ENCODE assay signal across 13 cellular contexts in the genomic region with DNA sequence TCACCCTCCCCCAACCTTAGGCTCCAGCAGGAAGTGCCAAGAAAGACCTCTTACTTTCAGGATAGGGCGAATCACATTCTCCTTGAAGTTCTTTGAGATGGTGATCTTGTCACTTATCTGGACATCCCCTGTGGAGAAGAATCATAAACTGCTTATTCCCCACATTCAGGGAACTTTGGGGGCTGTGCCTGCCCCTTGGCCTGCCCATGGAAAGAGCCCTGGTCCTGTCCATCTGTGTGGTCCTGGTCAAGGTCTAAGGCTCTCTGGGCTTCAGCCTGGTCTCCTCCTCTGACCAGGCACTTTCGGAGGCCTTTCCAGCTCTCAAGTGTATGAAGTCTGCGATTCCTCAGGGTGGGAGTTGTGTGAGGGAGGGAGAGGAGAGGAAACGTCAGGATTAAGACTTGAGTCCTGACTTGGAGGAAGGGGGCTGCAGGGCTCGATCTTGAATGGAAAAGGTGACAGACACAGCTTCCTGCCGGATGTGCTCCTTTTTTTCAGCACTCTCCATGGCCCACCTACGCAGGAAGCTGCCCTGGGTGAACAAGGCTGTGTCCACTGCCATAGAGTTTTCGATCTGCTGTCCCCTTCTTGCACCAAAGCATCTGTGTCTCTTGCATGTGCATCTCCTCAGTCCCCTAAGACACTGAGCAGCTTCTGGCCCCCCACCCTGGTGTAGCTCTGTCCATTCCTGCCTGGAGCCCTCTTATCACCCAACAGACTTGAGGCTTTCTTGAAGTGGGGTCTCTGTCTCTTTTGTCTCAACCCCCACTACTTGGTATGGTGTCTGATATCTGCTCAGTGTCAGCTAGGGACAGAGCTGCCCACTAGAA. TPM values are rescaled to one million over a fixed set of nuclear protein-coding genes. Genes with fewer than 3 reads are reported as not detected.
DNase-seq lines count a peak whose midpoint lies in the region; ATAC-seq and TF ChIP-seq lines count a peak whose summit lies in the region.
"Had no signal": no experiment of that assay in that cellular context is flagged by ENCODE, and none has a peak within 500 bp of the region (broad histone marks: within the 10 kb centered on the region; RNA-seq: fewer than 3 reads in every experiment).

No MANE protein-coding gene starts in this region.

- H3K4me3 Mint-ChIP-seq in dendritic cell treated with granulocyte-macrophage colony-stimulating factor and Interleukin-4, amounts not matched to agents 40 ng/mL and 50 ng/mL, for 4 days, result no peak overlapping the region
- H3K4me3 Mint-ChIP-seq: CD4-positive, alpha-beta memory T cell had no signal

- no peak for ATAC-seq in GM19324 (IDR thresholded peaks at IDR 0.05; ENCODE audit: low FRiP score, unreplicated experiment)
- ATAC-seq: A549 had no signal

- peaks cover 64% of the 10 kb centered on the region for H3K36me3 Mint-ChIP-seq in dendritic cell treated with granulocyte-macrophage colony-stimulating factor and Interleukin-4, amounts not matched to agents 40 ng/mL and 50 ng/mL, for 4 days (ENCODE audit: low read depth)

- peaks cover 16% of the 10 kb centered on the region for H3K4me1 Mint-ChIP-seq in dendritic cell treated with granulocyte-macrophage colony-stimulating factor and Interleukin-4, amounts not matched to agents 40 ng/mL and 50 ng/mL, for 4 days (ENCODE audit: low read depth)
- H3K4me1 Mint-ChIP-seq: CD4-positive, alpha-beta memory T cell had no signal

- POLR2A ChIA-PET in HEK293T (lab: Yijun Ruan, JAX), result no interaction called here

- DNase-seq in HEK293T (ENCODE audit: extremely low spot score), result peak; percentile 2
- DNase-seq in mucosa of gallbladder (ENCODE audit: low spot score), result peak; percentile 2
- DNase-seq in iPS-NIHi7 (ENCODE audit: extremely low spot score), result no peak
- DNase-seq in SKM-1 (lab: John Stamatoyannopoulos, UW; ENCODE audit: unreplicated experiment), result no peak
- DNase-seq: BE2C; CD4-positive, alpha-beta memory T cell; DMS53; GF-D8; HCEC 1CT had no signal

- no peaks in the 10 kb centered on the region for H3K27me3 Mint-ChIP-seq in dendritic cell treated with granulocyte-macrophage colony-stimulating factor and Interleukin-4, amounts not matched to agents 40 ng/mL and 50 ng/mL, for 4 days
- H3K27me3 Mint-ChIP-seq: CD4-positive, alpha-beta memory T cell had no signal

- intact Hi-C loops in dendritic cell treated with granulocyte-macrophage colony-stimulating factor and Interleukin-4, amounts not matched to agents 40 ng/mL and 50 ng/mL, for 4 days (cut with micrococcal nuclease), result no loop called here

- H3K27ac Mint-ChIP-seq in dendritic cell treated with granulocyte-macrophage colony-stimulating factor and Interleukin-4, amounts not matched to agents 40 ng/mL and 50 ng/mL, for 4 days, result peak overlapping the region; percentile 53

- CTCF ChIA-PET in HEK293T (lab: Yijun Ruan, JAX), result no interaction called here

- no peaks in the 10 kb centered on the region for H3K9me3 Mint-ChIP-seq in dendritic cell treated with granulocyte-macrophage colony-stimulating factor and Interleukin-4, amounts not matched to agents 40 ng/mL and 50 ng/mL, for 4 days
- H3K9me3 Mint-ChIP-seq: CD4-positive, alpha-beta memory T cell had no signal

TF ChIP-seq in HEK293T, 16 proteins besides CTCF, POLR2A, EP300 and RAD21:
- TF ChIP-seq SP1 (IDR thresholded peaks at IDR 0.05) (no peak), FOXA1 (IDR thresholded peaks at IDR 0.05) (no peak), FOXM1 (IDR thresholded peaks at IDR 0.05; ENCODE audit: borderline replicate concordance) (no peak), TARDBP (IDR thresholded peaks at IDR 0.05) (no peak), BHLHE40 (IDR thresholded peaks at IDR 0.05; ENCODE audit: borderline replicate concordance) (no peak), HDGF (IDR thresholded peaks at IDR 0.05; ENCODE audit: borderline replicate concordance) (no peak), CTBP1 (IDR thresholded peaks at IDR 0.05; ENCODE audit: borderline replicate concordance) (no peak), ZNF384 (IDR thresholded peaks at IDR 0.05) (no peak), ARNT (IDR thresholded peaks at IDR 0.05) (no peak), L3MBTL2 (conservative IDR thresholded peaks at IDR 0.05) (no peak), SUZ12 (IDR thresholded peaks at IDR 0.05) (no peak)
- TF ChIP-seq, protein P1, sequence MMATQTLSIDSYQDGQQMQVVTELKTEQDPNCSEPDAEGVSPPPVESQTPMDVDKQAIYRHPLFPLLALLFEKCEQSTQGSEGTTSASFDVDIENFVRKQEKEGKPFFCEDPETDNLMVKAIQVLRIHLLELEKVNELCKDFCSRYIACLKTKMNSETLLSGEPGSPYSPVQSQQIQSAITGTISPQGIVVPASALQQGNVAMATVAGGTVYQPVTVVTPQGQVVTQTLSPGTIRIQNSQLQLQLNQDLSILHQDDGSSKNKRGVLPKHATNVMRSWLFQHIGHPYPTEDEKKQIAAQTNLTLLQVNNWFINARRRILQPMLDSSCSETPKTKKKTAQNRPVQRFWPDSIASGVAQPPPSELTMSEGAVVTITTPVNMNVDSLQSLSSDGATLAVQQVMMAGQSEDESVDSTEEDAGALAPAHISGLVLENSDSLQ (IDR thresholded peaks at IDR 0.05), result no peak

RNA-seq across cellular contexts. Expression of a gene that starts 50.8 kb away (rescaled TPM):
- 0.14 TPM for total RNA-seq in mucosa of gallbladder
- total RNA-seq: CD4-positive, alpha-beta memory T cell; H4 had no signal

Comparison
In these comparisons a context has a peak if more than half of its experiments do, and no peak if none do; other contexts are left out.
1. DNase-seq: peak in HEK293T (single experiment) and mucosa of gallbladder (single experiment); none in iPS-NIHi7 (single experiment) and SKM-1 (single experiment).